21 cellular contexts compared by ENCODE assay signal in the genomic region with DNA sequence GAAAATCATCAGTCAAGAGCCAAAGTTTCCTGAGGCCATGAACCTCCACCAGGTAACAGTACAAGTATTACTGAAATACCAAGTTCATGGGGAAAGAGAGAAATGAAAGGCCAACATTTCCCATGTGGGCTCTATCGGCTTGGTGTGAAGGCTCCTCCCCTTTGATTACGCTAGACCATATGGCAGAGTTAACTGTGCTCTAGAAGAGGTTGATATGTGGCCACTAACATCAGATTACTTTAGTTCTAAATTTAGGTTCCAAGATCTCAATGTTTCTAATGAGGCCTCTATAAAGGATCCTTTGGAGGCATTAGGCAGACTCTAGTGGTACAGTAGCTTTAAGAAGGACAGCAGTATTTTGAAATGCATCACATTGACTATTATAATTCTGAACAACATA.
DNase-seq lines count a peak whose midpoint lies in the region; ATAC-seq and TF ChIP-seq lines count a peak whose summit lies in the region.
"Had no signal": no experiment of that assay in that cellular context is flagged by ENCODE, and none has a peak within 500 bp of the region (broad histone marks: within the 10 kb centered on the region; RNA-seq: fewer than 3 reads in every experiment).

No MANE protein-coding gene starts in this region.

- H3K27me3 Mint-ChIP-seq in CD4-positive, alpha-beta T cell, result no peaks in the 10 kb centered on the region

- H3K4me1 Mint-ChIP-seq in CD4-positive, alpha-beta T cell (ENCODE audit: low read depth), result no peaks in the 10 kb centered on the region
- H3K4me1 Mint-ChIP-seq: CD4-positive, alpha-beta memory T cell had no signal

- no peak overlapping the region for H3K4me3 ChIP-seq in dorsolateral prefrontal cortex
- H3K4me3 ChIP-seq: A549, GM12878 had no signal

- DNase-seq in DMS 273 (lab: John Stamatoyannopoulos, UW; ENCODE audit: unreplicated experiment) (peak; percentile 60), DMS 273 treated with DMSO at 0.1 percent for 48 hours (lab: John Stamatoyannopoulos, UW) (no peak), NCI-H69 (lab: John Stamatoyannopoulos, UW) (peak; percentile 44), dorsolateral prefrontal cortex (no peak)
- no peak for DNase-seq in CD4-positive, alpha-beta T cell
- DNase-seq in stimulated activated CD4-positive, alpha-beta T cell treated with anti-CD3 and anti-CD28 coated beads, Interleukin-2, amount 100 ng/mL, for 24 hours, result no peak
- DNase-seq: AML-193; CD4-positive, alpha-beta memory T cell; DMS53; DND-41; EL; GOT3; H7; HFFc6 had no signal

- no peaks in the 10 kb centered on the region for H3K9me3 ChIP-seq in CD4-positive, alpha-beta T cell (ENCODE audit: control insufficient read depth, low read length)
- H3K9me3 ChIP-seq: A549 had no signal

- peak overlapping the region in 48 of 59 donors; percentile 8 to 96 (median 88) for H3K27ac ChIP-seq in dorsolateral prefrontal cortex
- H3K27ac ChIP-seq in temporal lobe (ENCODE audit: low read depth, low read length), result peak overlapping the region; percentile 88
- H3K27ac ChIP-seq in CD4-positive, alpha-beta T cell (ENCODE audit: low read depth, low read length), result no peak overlapping the region
- H3K27ac ChIP-seq: 22Rv1, A549, C4-2B had no signal

- CTCF ChIA-PET in CD4-positive, alpha-beta T cell (lab: Charles Lee), result no interaction called here

- no peaks in the 10 kb centered on the region for H3K27me3 ChIP-seq in dorsolateral prefrontal cortex
- H3K27me3 ChIP-seq in CD4-positive, alpha-beta T cell (ENCODE audit: control insufficient read depth, insufficient read depth, low read length), result no peaks in the 10 kb centered on the region

- intact Hi-C loops in dorsolateral prefrontal cortex (cut with DNase I), result no loop called here
- intact Hi-C loops in CD4-positive, alpha-beta T cell (cut with DNase I, micrococcal nuclease), result no loop called here

- no peak overlapping the region for H3K4me3 Mint-ChIP-seq in CD4-positive, alpha-beta T cell
- H3K4me3 Mint-ChIP-seq: CD4-positive, alpha-beta memory T cell; HFFc6 had no signal

- no peaks in the 10 kb centered on the region for H3K9me3 Mint-ChIP-seq in CD4-positive, alpha-beta T cell
- H3K9me3 Mint-ChIP-seq: CD4-positive, alpha-beta memory T cell; HFFc6 had no signal

- no peaks in the 10 kb centered on the region for H3K36me3 Mint-ChIP-seq in CD4-positive, alpha-beta T cell (ENCODE audit: low read depth)
- H3K36me3 Mint-ChIP-seq: CD4-positive, alpha-beta memory T cell had no signal

- no peak overlapping the region for H3K27ac Mint-ChIP-seq in CD4-positive, alpha-beta T cell
- H3K27ac Mint-ChIP-seq: CD4-positive, alpha-beta memory T cell; HFFc6 had no signal

- POLR2A ChIA-PET in CD4-positive, alpha-beta T cell (lab: Charles Lee), result no interaction called here

- ATAC-seq in CD4-positive, alpha-beta T cell (ENCODE audit: poor library complexity), result no peak
- ATAC-seq: A549, GM12878, HCT116, HepG2 had no signal

- no peak for TF ChIP-seq CTCF in dorsolateral prefrontal cortex (IDR thresholded peaks at IDR 0.05 in 54 of 56, conservative IDR thresholded peaks at IDR 0.05 in 2 of 56; ENCODE audit: low read depth in 1 of 56, partially characterized antibody in 56 of 56)
- TF ChIP-seq CTCF in CD4-positive, alpha-beta T cell (IDR thresholded peaks at IDR 0.05), result no peak

Comparison
In these comparisons a context has a peak if more than half of its experiments do, and no peak if none do; other contexts are left out.
1. DNase-seq: peak in DMS 273 (single experiment) and NCI-H69 (single experiment); none in DMS 273 treated with DMSO at 0.1 percent for 48 hours (single experiment), dorsolateral prefrontal cortex (0 of 10), CD4-positive, alpha-beta T cell (0 of 10) and stimulated activated CD4-positive, alpha-beta T cell treated with anti-CD3 and anti-CD28 coated beads, Interleukin-2, amount 100 ng/mL, for 24 hours (0 of 2).